In genomic region chr15:62611002-62611401, GRCh38 we compare ENCODE assay signal across 26 cellular contexts.
"Had no signal": no experiment of that assay in that cellular context is flagged by ENCODE, and none has a peak within 500 bp of the region (broad histone marks: within the 10 kb centered on the region; RNA-seq: fewer than 3 reads in every experiment).

No MANE protein-coding gene starts in this region.

- H3K4me1 ChIP-seq: colonic mucosa, left lung, neural progenitor cell, prostate gland, testis, upper lobe of left lung, uterus had no signal

- ATAC-seq: gastroesophageal sphincter; left cardiac atrium; left lung; naive thymus-derived CD4-positive, alpha-beta T cell; stimulated activated effector memory CD8-positive, alpha-beta T cell treated with anti-CD3 and anti-CD28 coated beads, Interleukin-12 subunit alpha, Interleukin-12 subunit beta, amount 100 ng/mL, for 72 hours had no signal

- H3K4me3 ChIP-seq: colonic mucosa, esophagus muscularis mucosa, gastroesophageal sphincter, heart right ventricle, left lung, neural progenitor cell, prostate gland, right atrium auricular region, sigmoid colon, stomach, testis, tibial nerve, upper lobe of left lung, uterus had no signal

- FAIRE-seq: endothelial cell of umbilical vein, islet of Langerhans had no signal

- H3K9me3 ChIP-seq: colonic mucosa, esophagus muscularis mucosa, gastroesophageal sphincter, heart right ventricle, left lung, prostate gland, right atrium auricular region, sigmoid colon, stomach, testis, tibial nerve, upper lobe of left lung, uterus had no signal

- H3K9ac ChIP-seq: neural progenitor cell had no signal

- H3K4me2 ChIP-seq: neural progenitor cell had no signal

- H2AFZ ChIP-seq: neural progenitor cell had no signal

- H3K36me3 ChIP-seq: colonic mucosa, esophagus muscularis mucosa, gastroesophageal sphincter, heart right ventricle, left lung, neural progenitor cell, prostate gland, right atrium auricular region, sigmoid colon, stomach, tibial nerve, upper lobe of left lung, uterus had no signal

- H3K27ac ChIP-seq: colonic mucosa, esophagus muscularis mucosa, foreskin keratinocyte, gastroesophageal sphincter, heart right ventricle, left lung, neural progenitor cell, prostate gland, right atrium auricular region, stomach, testis, tibial nerve, upper lobe of left lung, uterus had no signal

- H3K27me3 ChIP-seq: colonic mucosa, esophagus muscularis mucosa, foreskin keratinocyte, gastroesophageal sphincter, heart right ventricle, left lung, neural progenitor cell, right atrium auricular region, sigmoid colon, stomach, testis, tibial nerve, upper lobe of left lung, uterus had no signal

- DNase-seq: colonic mucosa; effector memory CD4-positive, alpha-beta T cell; heart right ventricle; hippocampal formation; left cardiac atrium; left lung; mesendoderm; naive thymus-derived CD4-positive, alpha-beta T cell; sigmoid colon; stimulated activated CD4-positive, alpha-beta T cell treated with anti-CD3 and anti-CD28 coated beads, Interleukin-2, amount 100 ng/mL, for 24 hours; stimulated activated CD4-positive, alpha-beta T cell treated with anti-CD3 and anti-CD28 coated beads, Interleukin-4, amount 100 ng/mL, for 24 hours; stimulated activated naive CD4-positive, alpha-beta T cell treated with Interleukin-2 at 50 U/mL for 16 hours; stomach; testis; upper lobe of left lung; uterus had no signal
